ENCODE assay signal across 1 cellular context in genomic region chr1:97630281-97630680, GRCh38.
TF ChIP-seq lines count a peak whose summit lies in the region.

No MANE protein-coding gene starts in this region.

TF ChIP-seq in GM23338, 12 proteins besides CTCF, POLR2A, EP300 and RAD21 (continued from another document):
- no peak for TF ChIP-seq ZNF462 (CRISPR knock-in tag; IDR thresholded peaks at IDR 0.05)
- TF ChIP-seq CREB1 (CRISPR knock-in tag; IDR thresholded peaks at IDR 0.05; ENCODE audit: low read depth) = no peak
- TF ChIP-seq EZH2 (IDR thresholded peaks at IDR 0.05; ENCODE audit: low read depth, unreplicated experiment) = no peak
- no peak for TF ChIP-seq NANOG (IDR thresholded peaks at IDR 0.05; ENCODE audit: borderline replicate concordance)
- no peak for TF ChIP-seq JUNB (IDR thresholded peaks at IDR 0.05; ENCODE audit: unreplicated experiment)
- TF ChIP-seq ZNF331 (CRISPR knock-in tag; IDR thresholded peaks at IDR 0.05; ENCODE audit: low read depth) = no peak
- TF ChIP-seq STAT1 (IDR thresholded peaks at IDR 0.05; ENCODE audit: unreplicated experiment) = no peak
- TF ChIP-seq EZH2phosphoT487 (IDR thresholded peaks at IDR 0.05; ENCODE audit: unreplicated experiment) = no peak
- no peak for TF ChIP-seq ZNF114 (CRISPR knock-in tag; IDR thresholded peaks at IDR 0.05)
- TF ChIP-seq, protein P1, sequence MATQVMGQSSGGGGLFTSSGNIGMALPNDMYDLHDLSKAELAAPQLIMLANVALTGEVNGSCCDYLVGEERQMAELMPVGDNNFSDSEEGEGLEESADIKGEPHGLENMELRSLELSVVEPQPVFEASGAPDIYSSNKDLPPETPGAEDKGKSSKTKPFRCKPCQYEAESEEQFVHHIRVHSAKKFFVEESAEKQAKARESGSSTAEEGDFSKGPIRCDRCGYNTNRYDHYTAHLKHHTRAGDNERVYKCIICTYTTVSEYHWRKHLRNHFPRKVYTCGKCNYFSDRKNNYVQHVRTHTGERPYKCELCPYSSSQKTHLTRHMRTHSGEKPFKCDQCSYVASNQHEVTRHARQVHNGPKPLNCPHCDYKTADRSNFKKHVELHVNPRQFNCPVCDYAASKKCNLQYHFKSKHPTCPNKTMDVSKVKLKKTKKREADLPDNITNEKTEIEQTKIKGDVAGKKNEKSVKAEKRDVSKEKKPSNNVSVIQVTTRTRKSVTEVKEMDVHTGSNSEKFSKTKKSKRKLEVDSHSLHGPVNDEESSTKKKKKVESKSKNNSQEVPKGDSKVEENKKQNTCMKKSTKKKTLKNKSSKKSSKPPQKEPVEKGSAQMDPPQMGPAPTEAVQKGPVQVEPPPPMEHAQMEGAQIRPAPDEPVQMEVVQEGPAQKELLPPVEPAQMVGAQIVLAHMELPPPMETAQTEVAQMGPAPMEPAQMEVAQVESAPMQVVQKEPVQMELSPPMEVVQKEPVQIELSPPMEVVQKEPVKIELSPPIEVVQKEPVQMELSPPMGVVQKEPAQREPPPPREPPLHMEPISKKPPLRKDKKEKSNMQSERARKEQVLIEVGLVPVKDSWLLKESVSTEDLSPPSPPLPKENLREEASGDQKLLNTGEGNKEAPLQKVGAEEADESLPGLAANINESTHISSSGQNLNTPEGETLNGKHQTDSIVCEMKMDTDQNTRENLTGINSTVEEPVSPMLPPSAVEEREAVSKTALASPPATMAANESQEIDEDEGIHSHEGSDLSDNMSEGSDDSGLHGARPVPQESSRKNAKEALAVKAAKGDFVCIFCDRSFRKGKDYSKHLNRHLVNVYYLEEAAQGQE (IDR thresholded peaks at IDR 0.05; ENCODE audit: unreplicated experiment) = no peak
- TF ChIP-seq ETS1 (IDR thresholded peaks at IDR 0.05) = no peak
